In genomic region chr5:60495644-60496520, GRCh38 we compare ENCODE assay signal across 17 cellular contexts.
DNase-seq lines count a peak whose midpoint lies in the region; FAIRE-seq and TF ChIP-seq lines count a peak whose summit lies in the region.
"Had no signal": no experiment of that assay in that cellular context is flagged by ENCODE, and none has a peak within 500 bp of the region (broad histone marks: within the 10 kb centered on the region; RNA-seq: fewer than 3 reads in every experiment).

No MANE protein-coding gene starts in this region.

- H3K27ac ChIP-seq in astrocyte (ENCODE audit: low read depth, low read length) (no peak overlapping the region), tibial artery (peak overlapping the region; percentile 71 to 84)
- H3K27ac ChIP-seq: tibial nerve had no signal

- H3K4me2 ChIP-seq in astrocyte (ENCODE audit: low read length), result no peak overlapping the region

- H3K9me3 ChIP-seq in astrocyte (ENCODE audit: insufficient read depth, low read depth, low read length) (no peaks in the 10 kb centered on the region), tibial artery (no peaks in the 10 kb centered on the region)
- H3K9me3 ChIP-seq: tibial nerve had no signal

- FAIRE-seq in astrocyte (lab: Jason Lieb, UNC), result no peak
- FAIRE-seq: GM19239 had no signal

- no peak overlapping the region for H3K9ac ChIP-seq in astrocyte (ENCODE audit: low read length)

- H3K27me3 Mint-ChIP-seq in astrocyte (ENCODE audit: low read depth, unreplicated experiment) (no peaks in the 10 kb centered on the region), glutamatergic neuron (ENCODE audit: unreplicated experiment) (peaks cover 2% of the 10 kb centered on the region)
- H3K27me3 Mint-ChIP-seq: activated B cell treated with CpG ODN at 0.5 μM for 24 hours; effector memory CD8-positive, alpha-beta T cell had no signal

- H3K36me3 Mint-ChIP-seq in astrocyte (ENCODE audit: low read depth, unreplicated experiment), result no peaks in the 10 kb centered on the region
- no peaks in the 10 kb centered on the region for H3K36me3 Mint-ChIP-seq in glutamatergic neuron (ENCODE audit: unreplicated experiment)

- no peak for TF ChIP-seq CTCF in astrocyte (IDR thresholded peaks at IDR 0.05; ENCODE audit: insufficient read depth, low read depth, low read length)
- no peak for TF ChIP-seq CTCF in tibial artery (IDR thresholded peaks at IDR 0.05)
- TF ChIP-seq CTCF in glutamatergic neuron (IDR thresholded peaks at IDR 0.05; ENCODE audit: partially characterized antibody, unreplicated experiment), result no peak

- intact Hi-C loops in tibial artery (cut with DNase I; ENCODE audit: low total_unique reads), result no loop called here

- no peaks in the 10 kb centered on the region for H4K20me1 ChIP-seq in astrocyte (ENCODE audit: insufficient read depth, low read length)

- H3K4me3 ChIP-seq in astrocyte (ENCODE audit: insufficient read depth, low read depth, low read length) (no peak overlapping the region), tibial artery (peak overlapping the region; percentile 16 to 28)
- H3K4me3 ChIP-seq: tibial nerve had no signal

- H3K4me1 Mint-ChIP-seq in astrocyte (ENCODE audit: low read depth, unreplicated experiment) (peaks cover 33% of the 10 kb centered on the region), glutamatergic neuron (ENCODE audit: low read depth, unreplicated experiment) (no peaks in the 10 kb centered on the region)

- in situ Hi-C loops in G401 (cut with HindIII; ENCODE audit: low sequenced_read_pairs), result no loop called here

- H3K9me3 Mint-ChIP-seq in astrocyte (ENCODE audit: unreplicated experiment), result no peaks in the 10 kb centered on the region
- H3K9me3 Mint-ChIP-seq in glutamatergic neuron (ENCODE audit: unreplicated experiment), result no peaks in the 10 kb centered on the region
- H3K9me3 Mint-ChIP-seq: activated B cell treated with CpG ODN at 0.5 μM for 24 hours had no signal

- H3K4me3 Mint-ChIP-seq in astrocyte (ENCODE audit: unreplicated experiment) (no peak overlapping the region), glutamatergic neuron (ENCODE audit: unreplicated experiment) (no peak overlapping the region)
- H3K4me3 Mint-ChIP-seq: activated B cell treated with CpG ODN at 0.5 μM for 24 hours; effector memory CD8-positive, alpha-beta T cell had no signal

- H3K79me2 ChIP-seq in astrocyte (ENCODE audit: insufficient read depth, low read length), result no peaks in the 10 kb centered on the region

- H3K4me1 ChIP-seq in astrocyte (ENCODE audit: insufficient read depth, low read length) (peaks cover 7% of the 10 kb centered on the region), tibial artery (peaks cover 0 to 79% (median 44%) of the 10 kb centered on the region in 4 donors)
- H3K4me1 ChIP-seq: tibial nerve had no signal

- H2AFZ ChIP-seq in astrocyte (ENCODE audit: low read depth, low read length), result no peak overlapping the region

- peak overlapping the region; percentile 48 for H3K27ac Mint-ChIP-seq in astrocyte (ENCODE audit: unreplicated experiment)
- H3K27ac Mint-ChIP-seq in glutamatergic neuron (ENCODE audit: unreplicated experiment), result no peak overlapping the region
- H3K27ac Mint-ChIP-seq: effector memory CD8-positive, alpha-beta T cell had no signal

- no peaks in the 10 kb centered on the region for H3K27me3 ChIP-seq in astrocyte (ENCODE audit: insufficient read depth, low read length)
- H3K27me3 ChIP-seq in tibial artery, result no peaks in the 10 kb centered on the region
- H3K27me3 ChIP-seq: tibial nerve had no signal

- DNase-seq in DMS79 treated with DMSO at 0.1 percent for 48 hours (lab: John Stamatoyannopoulos, UW) (peak; percentile 32), DMS79 (lab: John Stamatoyannopoulos, UW) (no peak), astrocyte (ENCODE audit: low read depth) (no peak), medulla oblongata (ENCODE audit: extremely low spot score) (peak; percentile 89), tibial artery (no peak), G401 (ENCODE audit: low spot score) (no peak), glutamatergic neuron (no peak)
- DNase-seq in stimulated activated naive CD4-positive, alpha-beta T cell treated with Interleukin-2 at 50 U/mL for 16 hours (lab: John Stamatoyannopoulos, UW), result no peak
- DNase-seq: activated B cell treated with CpG ODN at 0.5 μM for 24 hours; central memory CD4-positive, alpha-beta T cell; effector memory CD8-positive, alpha-beta T cell; left cardiac atrium; NCI-H1105; Right ventricle myocardium superior; stimulated activated CD4-positive, alpha-beta T cell treated with anti-CD3 and anti-CD28 coated beads, Interleukin-4, amount 100 ng/mL, for 1 hour had no signal

- H3K36me3 ChIP-seq in astrocyte (ENCODE audit: insufficient read depth, low read length) (no peaks in the 10 kb centered on the region), tibial artery (no peaks in the 10 kb centered on the region)
- H3K36me3 ChIP-seq: tibial nerve had no signal

Comparison
In these comparisons a context has a peak if more than half of its experiments do, and no peak if none do; other contexts are left out.
1. DNase-seq: peak in DMS79 treated with DMSO at 0.1 percent for 48 hours (single experiment) and medulla oblongata (single experiment); none in DMS79 (single experiment), astrocyte (single experiment), tibial artery (0 of 2), stimulated activated naive CD4-positive, alpha-beta T cell treated with Interleukin-2 at 50 U/mL for 16 hours (single experiment), G401 (single experiment) and glutamatergic neuron (single experiment).